12 cellular contexts compared by ENCODE assay signal in the genomic region with DNA sequence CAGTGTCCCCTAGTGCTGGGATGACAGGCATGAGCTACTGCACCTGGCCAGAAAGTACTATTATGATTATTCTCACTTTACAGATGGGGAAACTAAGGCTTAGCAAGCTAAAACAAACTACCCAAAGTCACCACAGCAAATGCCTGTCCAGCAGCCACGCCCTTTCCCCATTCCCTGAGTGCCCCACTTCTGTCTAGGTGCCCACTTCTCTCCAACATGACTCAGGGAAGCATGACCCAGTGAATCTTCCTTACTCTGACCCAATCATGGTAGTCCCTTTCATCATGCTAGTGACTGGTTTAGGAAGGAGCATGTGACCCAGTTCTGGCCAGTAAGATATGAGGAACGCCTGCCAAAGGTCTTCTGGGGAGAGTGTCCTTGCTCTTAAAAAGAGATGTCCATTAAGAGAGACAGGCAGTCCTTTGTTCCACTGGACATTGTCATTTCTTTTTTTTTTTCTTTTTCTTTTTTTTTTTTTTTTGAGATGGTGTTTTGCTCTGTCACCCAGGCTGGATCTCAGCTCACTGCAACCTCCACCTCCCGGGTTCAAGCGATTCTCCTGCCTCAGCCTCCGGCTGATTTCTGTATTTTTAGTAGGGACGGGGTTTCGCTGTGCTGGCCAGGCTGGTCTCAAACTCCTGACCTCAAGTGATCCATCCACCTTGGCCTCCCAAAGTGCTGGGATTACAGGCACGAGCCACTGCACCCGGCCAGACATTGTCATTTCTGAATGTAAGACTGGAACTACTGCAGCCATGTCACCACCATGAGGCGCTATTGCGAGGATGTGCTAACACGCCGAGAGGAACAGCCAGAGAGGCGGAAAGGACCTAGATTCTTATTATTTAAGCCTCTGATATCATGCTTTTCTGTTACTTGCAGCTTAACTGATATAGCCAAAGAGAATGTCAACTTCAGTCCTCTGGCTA.
DNase-seq lines count a peak whose midpoint lies in the region; ATAC-seq and TF ChIP-seq lines count a peak whose summit lies in the region.
"Had no signal": no experiment of that assay in that cellular context is flagged by ENCODE, and none has a peak within 500 bp of the region (broad histone marks: within the 10 kb centered on the region; RNA-seq: fewer than 3 reads in every experiment).

No MANE protein-coding gene starts in this region.

- DNase-seq in NCI-H2227 (lab: John Stamatoyannopoulos, UW; ENCODE audit: unreplicated experiment): peak; percentile 1
- DNase-seq in NCI-H2227 treated with DMSO at 0.1 percent for 48 hours (lab: John Stamatoyannopoulos, UW): no peak
- DNase-seq in SW480 (ENCODE audit: low spot score): peak; percentile 86
- peak; percentile 49 for DNase-seq in kidney tubule cell (ENCODE audit: low spot score)
- DNase-seq in NCI-H510A treated with DMSO at 0.1 percent for 48 hours (lab: John Stamatoyannopoulos, UW): no peak
- DNase-seq: body of pancreas, NCI-H2029 had no signal

- no peaks in the 10 kb centered on the region for H3K4me1 ChIP-seq in HEK293 (ENCODE audit: control insufficient read depth, insufficient read depth, low read length)
- H3K4me1 ChIP-seq: body of pancreas, gastroesophageal sphincter had no signal

- no peak overlapping the region for H3K27ac ChIP-seq in HEK293 (ENCODE audit: extremely low read depth, low read depth, low read length)
- H3K27ac ChIP-seq: body of pancreas, gastroesophageal sphincter, SK-N-MC had no signal

- CTCF ChIA-PET in HEK293 (lab: Yijun Ruan, JAX): interaction anchor here (0.8 kb wide), 1 partner anchor 18 kb away, joined by 4 read pairs; no protein-coding TSS in a partner anchor

- no peaks in the 10 kb centered on the region for H3K9me3 ChIP-seq in HEK293 (ENCODE audit: control insufficient read depth, insufficient read depth, low read depth, low read length)
- H3K9me3 ChIP-seq: body of pancreas had no signal

- POLR2A ChIA-PET in HEK293 (lab: Yijun Ruan, JAX): no interaction called here

- ATAC-seq in GM18873 (IDR thresholded peaks at IDR 0.05; ENCODE audit: low FRiP score, unreplicated experiment) (no peak), GM21390 (IDR thresholded peaks at IDR 0.05; ENCODE audit: unreplicated experiment) (no peak)
- ATAC-seq: body of pancreas, gastroesophageal sphincter had no signal

- H3K36me3 ChIP-seq in HEK293 (ENCODE audit: control insufficient read depth in 2 of 2, insufficient read depth in 1 of 2, low read length in 2 of 2): no peaks in the 10 kb centered on the region
- H3K36me3 ChIP-seq: gastroesophageal sphincter had no signal

- H3K4me3 ChIP-seq in HEK293 (ENCODE audit: low read depth, low read length): no peak overlapping the region
- H3K4me3 ChIP-seq: body of pancreas, gastroesophageal sphincter, SK-N-MC had no signal

- TF ChIP-seq CTCF in HEK293 (tag by site-specific recombination; IDR thresholded peaks at IDR 0.05): peak; percentile 34; the same call in 1 of the 2 replicates

TF ChIP-seq in HEK293, 187 proteins besides CTCF, POLR2A, EP300 and RAD21:
- TF ChIP-seq ZNF335 (tag by site-specific recombination; conservative IDR thresholded peaks at IDR 0.05): peak; percentile 46; the same call in 1 of the 2 replicates
- TF ChIP-seq, protein P1, sequence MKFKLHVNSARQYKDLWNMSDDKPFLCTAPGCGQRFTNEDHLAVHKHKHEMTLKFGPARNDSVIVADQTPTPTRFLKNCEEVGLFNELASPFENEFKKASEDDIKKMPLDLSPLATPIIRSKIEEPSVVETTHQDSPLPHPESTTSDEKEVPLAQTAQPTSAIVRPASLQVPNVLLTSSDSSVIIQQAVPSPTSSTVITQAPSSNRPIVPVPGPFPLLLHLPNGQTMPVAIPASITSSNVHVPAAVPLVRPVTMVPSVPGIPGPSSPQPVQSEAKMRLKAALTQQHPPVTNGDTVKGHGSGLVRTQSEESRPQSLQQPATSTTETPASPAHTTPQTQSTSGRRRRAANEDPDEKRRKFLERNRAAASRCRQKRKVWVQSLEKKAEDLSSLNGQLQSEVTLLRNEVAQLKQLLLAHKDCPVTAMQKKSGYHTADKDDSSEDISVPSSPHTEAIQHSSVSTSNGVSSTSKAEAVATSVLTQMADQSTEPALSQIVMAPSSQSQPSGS (tag by site-specific recombination; IDR thresholded peaks at IDR 0.05; ENCODE audit: low read depth): 0 out of 2 replicates have a peak, but pooled peaks have one; percentile 22
- 0 out of 2 replicates have a peak, but pooled peaks have one; percentile 50 for TF ChIP-seq ZNF785 (tag by site-specific recombination; IDR thresholded peaks at IDR 0.05)
- TF ChIP-seq, protein P2, sequence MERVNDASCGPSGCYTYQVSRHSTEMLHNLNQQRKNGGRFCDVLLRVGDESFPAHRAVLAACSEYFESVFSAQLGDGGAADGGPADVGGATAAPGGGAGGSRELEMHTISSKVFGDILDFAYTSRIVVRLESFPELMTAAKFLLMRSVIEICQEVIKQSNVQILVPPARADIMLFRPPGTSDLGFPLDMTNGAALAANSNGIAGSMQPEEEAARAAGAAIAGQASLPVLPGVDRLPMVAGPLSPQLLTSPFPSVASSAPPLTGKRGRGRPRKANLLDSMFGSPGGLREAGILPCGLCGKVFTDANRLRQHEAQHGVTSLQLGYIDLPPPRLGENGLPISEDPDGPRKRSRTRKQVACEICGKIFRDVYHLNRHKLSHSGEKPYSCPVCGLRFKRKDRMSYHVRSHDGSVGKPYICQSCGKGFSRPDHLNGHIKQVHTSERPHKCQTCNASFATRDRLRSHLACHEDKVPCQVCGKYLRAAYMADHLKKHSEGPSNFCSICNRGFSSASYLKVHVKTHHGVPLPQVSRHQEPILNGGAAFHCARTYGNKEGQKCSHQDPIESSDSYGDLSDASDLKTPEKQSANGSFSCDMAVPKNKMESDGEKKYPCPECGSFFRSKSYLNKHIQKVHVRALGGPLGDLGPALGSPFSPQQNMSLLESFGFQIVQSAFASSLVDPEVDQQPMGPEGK (tag by site-specific recombination; IDR thresholded peaks at IDR 0.05): 0 out of 2 replicates have a peak, but pooled peaks have one; percentile 7
- no peak for TF ChIP-seq ZNF202 (tag by site-specific recombination; IDR thresholded peaks at IDR 0.05; ENCODE audit: borderline replicate concordance)
- no peak for TF ChIP-seq PRDM1 (tag by site-specific recombination; IDR thresholded peaks at IDR 0.05)
- no peak for TF ChIP-seq BCL11B (tag by site-specific recombination; IDR thresholded peaks at IDR 0.05; ENCODE audit: low read depth)
- TF ChIP-seq ZBTB21 (tag by site-specific recombination; IDR thresholded peaks at IDR 0.05): 0 out of 2 replicates have a peak, but pooled peaks have one; percentile 2
- TF ChIP-seq, protein P3, sequence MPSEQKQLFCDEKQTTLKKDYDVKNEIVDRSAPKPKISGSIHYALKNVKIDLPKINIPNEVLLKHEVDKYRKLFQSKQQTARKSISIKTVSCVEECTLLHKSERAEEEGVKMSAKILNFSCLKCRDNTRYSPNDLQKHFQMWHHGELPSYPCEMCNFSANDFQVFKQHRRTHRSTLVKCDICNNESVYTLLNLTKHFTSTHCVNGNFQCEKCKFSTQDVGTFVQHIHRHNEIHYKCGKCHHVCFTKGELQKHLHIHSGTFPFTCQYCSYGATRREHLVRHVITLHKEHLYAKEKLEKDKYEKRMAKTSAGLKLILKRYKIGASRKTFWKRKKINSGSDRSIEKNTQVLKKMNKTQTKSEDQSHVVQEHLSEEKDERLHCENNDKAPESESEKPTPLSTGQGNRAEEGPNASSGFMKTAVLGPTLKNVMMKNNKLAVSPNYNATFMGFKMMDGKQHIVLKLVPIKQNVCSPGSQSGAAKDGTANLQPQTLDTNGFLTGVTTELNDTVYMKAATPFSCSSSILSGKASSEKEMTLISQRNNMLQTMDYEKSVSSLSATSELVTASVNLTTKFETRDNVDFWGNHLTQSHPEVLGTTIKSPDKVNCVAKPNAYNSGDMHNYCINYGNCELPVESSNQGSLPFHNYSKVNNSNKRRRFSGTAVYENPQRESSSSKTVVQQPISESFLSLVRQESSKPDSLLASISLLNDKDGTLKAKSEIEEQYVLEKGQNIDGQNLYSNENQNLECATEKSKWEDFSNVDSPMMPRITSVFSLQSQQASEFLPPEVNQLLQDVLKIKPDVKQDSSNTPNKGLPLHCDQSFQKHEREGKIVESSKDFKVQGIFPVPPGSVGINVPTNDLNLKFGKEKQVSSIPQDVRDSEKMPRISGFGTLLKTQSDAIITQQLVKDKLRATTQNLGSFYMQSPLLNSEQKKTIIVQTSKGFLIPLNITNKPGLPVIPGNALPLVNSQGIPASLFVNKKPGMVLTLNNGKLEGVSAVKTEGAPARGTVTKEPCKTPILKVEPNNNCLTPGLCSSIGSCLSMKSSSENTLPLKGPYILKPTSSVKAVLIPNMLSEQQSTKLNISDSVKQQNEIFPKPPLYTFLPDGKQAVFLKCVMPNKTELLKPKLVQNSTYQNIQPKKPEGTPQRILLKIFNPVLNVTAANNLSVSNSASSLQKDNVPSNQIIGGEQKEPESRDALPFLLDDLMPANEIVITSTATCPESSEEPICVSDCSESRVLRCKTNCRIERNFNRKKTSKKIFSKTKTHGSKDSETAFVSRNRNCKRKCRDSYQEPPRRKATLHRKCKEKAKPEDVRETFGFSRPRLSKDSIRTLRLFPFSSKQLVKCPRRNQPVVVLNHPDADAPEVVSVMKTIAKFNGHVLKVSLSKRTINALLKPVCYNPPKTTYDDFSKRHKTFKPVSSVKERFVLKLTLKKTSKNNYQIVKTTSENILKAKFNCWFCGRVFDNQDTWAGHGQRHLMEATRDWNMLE (tag by site-specific recombination; conservative IDR thresholded peaks at IDR 0.05; ENCODE audit: low read depth): 0 out of 2 replicates have a peak, but pooled peaks have one; percentile 31

Comparison
In these comparisons a context has a peak if more than half of its experiments do, and no peak if none do; other contexts are left out.
1. DNase-seq: peak in NCI-H2227 (single experiment), SW480 (single experiment) and kidney tubule cell (single experiment); none in NCI-H2227 treated with DMSO at 0.1 percent for 48 hours (single experiment) and NCI-H510A treated with DMSO at 0.1 percent for 48 hours (single experiment).